8 cellular contexts compared by ENCODE assay signal in the genomic region with DNA sequence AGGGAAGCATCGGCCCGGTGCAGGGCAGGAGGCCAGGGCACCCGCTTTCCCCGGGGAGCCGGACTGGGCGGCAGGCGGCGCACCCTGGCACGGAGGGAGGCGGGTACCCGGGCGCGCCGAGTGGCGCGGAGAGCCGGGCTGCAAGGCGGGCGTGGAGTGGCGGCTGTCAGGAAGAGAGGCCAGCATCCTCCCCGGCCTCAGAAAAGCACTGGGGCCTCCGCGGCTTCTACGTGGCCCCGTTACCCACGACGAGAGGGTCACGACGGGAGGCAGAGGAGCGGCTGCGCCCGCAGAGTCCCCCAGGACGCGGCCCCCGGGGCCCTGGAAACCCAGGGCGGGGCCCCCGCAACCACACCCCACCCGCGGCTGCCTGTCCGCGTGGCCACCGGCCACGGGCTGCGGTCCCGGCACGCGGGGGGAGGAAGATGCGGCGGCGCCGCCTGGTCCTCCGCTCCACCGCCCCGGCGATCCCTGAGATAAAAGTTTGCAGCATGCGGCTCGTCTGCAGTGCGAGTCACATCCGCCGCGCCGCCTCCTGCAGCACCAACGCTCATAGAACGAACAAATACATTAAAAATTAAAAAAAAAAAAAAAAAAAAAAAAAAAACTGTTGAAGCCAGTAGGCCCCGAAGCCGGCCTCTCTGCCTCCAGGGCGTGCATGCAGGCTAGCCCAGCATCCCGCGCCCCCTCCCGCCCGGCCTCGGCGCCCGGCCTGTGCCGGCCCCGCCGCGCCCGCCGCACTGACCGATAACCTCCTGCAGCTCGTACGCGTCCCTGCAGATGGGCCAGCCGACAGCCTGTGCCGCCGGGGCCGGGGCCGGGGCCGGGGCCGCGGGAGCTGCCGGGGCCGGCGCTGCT. TPM values are rescaled to one million over a fixed set of nuclear protein-coding genes. Genes with fewer than 3 reads are reported as not detected.
DNase-seq lines count a peak whose midpoint lies in the region; ATAC-seq and TF ChIP-seq lines count a peak whose summit lies in the region.

No MANE protein-coding gene starts in this region.

- H3K36me3 ChIP-seq in mesendoderm (ENCODE audit: control insufficient read depth, insufficient read depth, low read length): no peaks in the 10 kb centered on the region

- peak overlapping the region; percentile 83 for H2BK120ac ChIP-seq in mesendoderm (ENCODE audit: low read depth, low read length)

- WGBS in mesendoderm (ENCODE audit: extremely low coverage, insufficient coverage, low lambda C conversion rate): no CpG with 5 or more reads among the region's 95 CpGs

- peak overlapping the region; percentile 68 for H4K8ac ChIP-seq in mesendoderm (ENCODE audit: low read depth, low read length)

- TF ChIP-seq CTCF in 22Rv1 (IDR thresholded peaks at IDR 0.05): peak; percentile 15; the same call in 1 of the 2 replicates

- H3K27me3 ChIP-seq in mesendoderm (ENCODE audit: insufficient read depth, low read length, poor library complexity): peaks cover 2% of the 10 kb centered on the region

- peaks cover 16% of the 10 kb centered on the region for H3K36me3 Mint-ChIP-seq in effector memory CD8-positive, alpha-beta T cell (ENCODE audit: insufficient read depth)

- ATAC-seq in GM18498 (IDR thresholded peaks at IDR 0.05; ENCODE audit: unreplicated experiment) (peak; percentile 59), HG02943 (IDR thresholded peaks at IDR 0.05; ENCODE audit: low read depth, unreplicated experiment) (peak; percentile 64)
- peak; percentile 75 for ATAC-seq in effector memory CD8-positive, alpha-beta T cell (replicated peaks)

- DNase-seq in NCI-H510A treated with DMSO at 0.1 percent for 48 hours (lab: John Stamatoyannopoulos, UW) (peak; percentile 23), mesendoderm (peak; percentile 79)
- DNase-seq in activated CD8-positive, alpha-beta memory T cell treated with anti-CD3 and anti-CD28 coated beads for 4 hours (ENCODE audit: low read depth in 2 of 2): peak; percentile 51 to 61
- peak; percentile 78 to 82 (median 81) for DNase-seq in effector memory CD8-positive, alpha-beta T cell
- peak; percentile 62 for DNase-seq in stimulated activated CD8-positive, alpha-beta memory T cell treated with anti-CD3 and anti-CD28 coated beads, Interleukin-12 subunit alpha, Interleukin-12 subunit beta, amount 100 ng/mL, for 4 hours (ENCODE audit: low read depth)

- peaks cover 4% of the 10 kb centered on the region for H3K79me1 ChIP-seq in mesendoderm (ENCODE audit: low read length)

- peak overlapping the region; percentile 83 for H3K56ac ChIP-seq in mesendoderm (ENCODE audit: low read length)

- no peaks in the 10 kb centered on the region for H3K9me3 Mint-ChIP-seq in effector memory CD8-positive, alpha-beta T cell

- H3K4ac ChIP-seq in mesendoderm (ENCODE audit: low read depth, low read length): peak overlapping the region; percentile 84

- peak overlapping the region; percentile 75 for H3K9ac ChIP-seq in mesendoderm (ENCODE audit: low read length)

- H3K4me3 Mint-ChIP-seq in effector memory CD8-positive, alpha-beta T cell: peak overlapping the region; percentile 87 to 94

- H3K4me1 Mint-ChIP-seq in effector memory CD8-positive, alpha-beta T cell (ENCODE audit: low read depth in 2 of 2): peaks cover 30 to 34% of the 10 kb centered on the region in 2 donors

- H4K5ac ChIP-seq in mesendoderm (ENCODE audit: low read length): no peak overlapping the region

- H2BK15ac ChIP-seq in mesendoderm (replicated peaks; ENCODE audit: low read depth): no peak overlapping the region

- peak overlapping the region; percentile 89 to 92 for H3K27ac Mint-ChIP-seq in effector memory CD8-positive, alpha-beta T cell

- H3K4me2 ChIP-seq in mesendoderm (ENCODE audit: low read length): peak overlapping the region; percentile 25

- no peak overlapping the region for H2AK5ac ChIP-seq in mesendoderm (ENCODE audit: low read length)

- peak overlapping the region; percentile 70 for H3K27ac ChIP-seq in 22Rv1
- H3K27ac ChIP-seq in mesendoderm (ENCODE audit: low read depth, low read length): peak overlapping the region; percentile 97

- peaks cover 3% of the 10 kb centered on the region for H3K4me1 ChIP-seq in mesendoderm (ENCODE audit: control insufficient read depth, low read depth, low read length)

- no peak overlapping the region for H3K23ac ChIP-seq in mesendoderm (ENCODE audit: low read length)

- peaks cover 2% of the 10 kb centered on the region for H3K79me2 ChIP-seq in mesendoderm (ENCODE audit: control insufficient read depth, insufficient read depth, low read length)

- peak overlapping the region; percentile 40 for H3K4me3 ChIP-seq in mesendoderm (ENCODE audit: low read length)

- H3K27me3 Mint-ChIP-seq in effector memory CD8-positive, alpha-beta T cell: no peaks in the 10 kb centered on the region

- H3K18ac ChIP-seq in mesendoderm (ENCODE audit: low read length): peak overlapping the region; percentile 82

- H2BK5ac ChIP-seq in mesendoderm (ENCODE audit: low read length): no peak overlapping the region

RNA-seq across cellular contexts. Expression of a gene that starts 0.7 kb away (rescaled TPM):
- polyA plus RNA-seq in mesendoderm (2013, experiment 1 of 2): 20.4 TPM
- 21.2 TPM for polyA plus RNA-seq in mesendoderm (2013, experiment 2 of 2)

Comparison
In these comparisons a context has a peak if more than half of its experiments do, and no peak if none do; other contexts are left out.
1. Peak in every context shown above with its lines: DNase-seq, ATAC-seq, H3K4me3 ChIP-seq and H3K27ac ChIP-seq.
2. DNase-seq: peak in every context shown above with its lines; median percentile 81 in effector memory CD8-positive, alpha-beta T cell; 79 in mesendoderm; 62 in stimulated activated CD8-positive, alpha-beta memory T cell treated with anti-CD3 and anti-CD28 coated beads, Interleukin-12 subunit alpha, Interleukin-12 subunit beta, amount 100 ng/mL, for 4 hours; 56 in activated CD8-positive, alpha-beta memory T cell treated with anti-CD3 and anti-CD28 coated beads for 4 hours; 23 in NCI-H510A treated with DMSO at 0.1 percent for 48 hours.